Comparison of ENCODE assay signal across 11 cellular contexts in genomic region chr2:27117995-27118524, GRCh38. TPM values are rescaled to one million over a fixed set of nuclear protein-coding genes. Genes with fewer than 3 reads are reported as not detected.
DNase-seq lines count a peak whose midpoint lies in the region; ATAC-seq, FAIRE-seq and TF ChIP-seq lines count a peak whose summit lies in the region.
"Had no signal": no experiment of that assay in that cellular context is flagged by ENCODE, and none has a peak within 500 bp of the region (broad histone marks: within the 10 kb centered on the region; RNA-seq: fewer than 3 reads in every experiment).

No MANE protein-coding gene starts in this region.

- ATAC-seq in psoas muscle (peak in 1 of 4 donors; percentile 8), GM19395 (IDR thresholded peaks at IDR 0.05; ENCODE audit: unreplicated experiment) (no peak), HG03378 (IDR thresholded peaks at IDR 0.05; ENCODE audit: unreplicated experiment) (no peak)

- H3K36me3 ChIP-seq in OCI-LY1 (ENCODE audit: insufficient read depth, low read length) (no peaks in the 10 kb centered on the region), esophagus (ENCODE audit: control insufficient read depth in 2 of 2, insufficient read depth in 2 of 2, low read length in 1 of 2) (no peaks in the 10 kb centered on the region), psoas muscle (ENCODE audit: insufficient read depth in 1 of 2, low read depth in 1 of 2) (no peaks in the 10 kb centered on the region)

- DNase-seq in Calu3 (no peak), psoas muscle (peak in 1 of 2 donors; percentile 32), urothelium cell line (ENCODE audit: low spot score) (no peak), GM13976 (ENCODE audit: low spot score) (no peak)
- DNase-seq: activated gamma-delta T cell had no signal

- H3K27ac ChIP-seq in OCI-LY1 (ENCODE audit: low read depth, low read length, poor library complexity, severe bottlenecking): no peak overlapping the region
- no peak overlapping the region for H3K27ac ChIP-seq in esophagus (ENCODE audit: low read depth in 2 of 2, low read length in 1 of 2)
- no peak overlapping the region for H3K27ac ChIP-seq in psoas muscle

- no peaks in the 10 kb centered on the region for H3K79me2 ChIP-seq in OCI-LY1 (ENCODE audit: insufficient read depth, low read length)

- H3K9me3 Mint-ChIP-seq in Calu3 (ENCODE audit: low read depth, unreplicated experiment): no peaks in the 10 kb centered on the region

- H3K4me3 ChIP-seq in OCI-LY1 (ENCODE audit: low read depth, low read length, poor library complexity, severe bottlenecking): peak overlapping the region; percentile 65
- H3K4me3 ChIP-seq in esophagus (ENCODE audit: low read depth in 1 of 2, low read length in 2 of 2): peak overlapping the region; percentile 44 to 56
- H3K4me3 ChIP-seq in psoas muscle: peak overlapping the region; percentile 67

- H3K36me3 Mint-ChIP-seq in Calu3 (ENCODE audit: insufficient read depth, unreplicated experiment): peaks cover 12% of the 10 kb centered on the region

- peak overlapping the region; percentile 47; the same call in 1 of the 2 replicates for H3K9ac ChIP-seq in OCI-LY1 (ENCODE audit: low read length)

- BruUV-seq in Calu3 (replicated peaks; lab: Mats Ljungman, UMichigan): no TSS peak

- no peaks in the 10 kb centered on the region for H3K9me2 ChIP-seq in OCI-LY1 (ENCODE audit: low read depth, low read length)

- H3K4me1 ChIP-seq in OCI-LY1 (ENCODE audit: insufficient read depth, low read length, severe bottlenecking) (peaks cover 15% of the 10 kb centered on the region), esophagus (ENCODE audit: control insufficient read depth in 2 of 2, insufficient read depth in 2 of 2, low read length in 1 of 2) (peaks cover 7% of the 10 kb centered on the region in 2 donors), psoas muscle (peaks cover under 1% of the 10 kb centered on the region)

- H4K20me1 ChIP-seq in OCI-LY1 (ENCODE audit: insufficient read depth, low read length): no peaks in the 10 kb centered on the region

- no peak overlapping the region for H3K27ac Mint-ChIP-seq in Calu3 (ENCODE audit: unreplicated experiment)

- TF ChIP-seq CTCF in Calu3 (IDR thresholded peaks at IDR 0.05; ENCODE audit: unreplicated experiment) (no peak), OCI-LY1 (IDR thresholded peaks at IDR 0.05; ENCODE audit: low read length) (no peak), psoas muscle (IDR thresholded peaks at IDR 0.05) (no peak), GM13976 (IDR thresholded peaks at IDR 0.05; ENCODE audit: borderline replicate concordance, control extremely low read depth, extremely low read depth, insufficient read depth, missing control alignments) (no peak)

- 26% methylated on average over 14 of the region's 14 CpGs for WGBS in esophagus, 2 donors
- 28 to 37% (median 32%) methylated on average over 11 to 14 of the region's 14 CpGs for WGBS in psoas muscle, 3 donors

- no peaks in the 10 kb centered on the region for H3F3A ChIP-seq in OCI-LY1 (ENCODE audit: insufficient read depth, low read length)

- peak overlapping the region; percentile 73 for H3K4me3 Mint-ChIP-seq in Calu3 (ENCODE audit: low read depth, unreplicated experiment)

- CTCF ChIA-PET in Calu3 (lab: Charles Lee): no interaction called here

- no peaks in the 10 kb centered on the region for H3K27me3 ChIP-seq in OCI-LY1 (ENCODE audit: insufficient read depth, low read length)
- H3K27me3 ChIP-seq in esophagus (ENCODE audit: control insufficient read depth in 1 of 2, insufficient read depth in 2 of 2, low read length in 2 of 2): no peaks in the 10 kb centered on the region
- peaks cover 0 to 9% (median 0%) of the 10 kb centered on the region in 3 donors for H3K27me3 ChIP-seq in psoas muscle (ENCODE audit: insufficient read depth in 3 of 3, low read length in 2 of 3)

- H2AFZ ChIP-seq in OCI-LY1 (ENCODE audit: low read length): no peak overlapping the region

- peak overlapping the region; percentile 74 for H3K4me2 ChIP-seq in OCI-LY1 (ENCODE audit: low read length)

- in situ Hi-C loops in GM13976 (cut with MboI; ENCODE audit: low sequenced_read_pairs, unreplicated experiment): no loop called here

- intact Hi-C loops in Calu3 (cut with micrococcal nuclease; ENCODE audit: unreplicated experiment) (no loop called here), psoas muscle (cut with DNase I) (no loop called here)

- FAIRE-seq in urothelium cell line (lab: Jason Lieb, UNC): no peak
- FAIRE-seq: GM18507 had no signal

- H3K4me1 Mint-ChIP-seq in Calu3 (ENCODE audit: low read depth, unreplicated experiment): no peaks in the 10 kb centered on the region

- H3K9me3 ChIP-seq in OCI-LY1 (ENCODE audit: low read length) (no peaks in the 10 kb centered on the region), esophagus (ENCODE audit: control insufficient read depth in 2 of 2, insufficient read depth in 1 of 2, low read depth in 1 of 2, low read length in 1 of 2) (no peaks in the 10 kb centered on the region), psoas muscle (no peaks in the 10 kb centered on the region)

- peaks cover 45% of the 10 kb centered on the region for H3K27me3 Mint-ChIP-seq in Calu3 (ENCODE audit: unreplicated experiment)

RNA-seq across cellular contexts. Expression of gene CGREF1, which starts 0.9 kb away (rescaled TPM):
- total RNA-seq in Calu3 (2022) (3.7 and 9.3 TPM in 2 replicates), psoas muscle (10 to 100 TPM in 1 of 4 donors, 1 to 10 TPM in 3; 4.1 to 15.8 (median 6.1) TPM)
- polyA plus RNA-seq in esophagus (1 to 10 TPM; 2.4 to 3.4 TPM), psoas muscle (1 to 10 TPM; 2.8 to 7.9 (median 6.6) TPM)

RNA-seq across cellular contexts. Expression of gene ABHD1, which starts 5.6 kb away (rescaled TPM):
- total RNA-seq in Calu3 (2022) (0.56 and 0.64 TPM in 2 replicates), psoas muscle (1 to 10 TPM; 1.4 to 4.5 (median 3.7) TPM)
- polyA plus RNA-seq in esophagus (under 1 TPM; 0.08 to 0.31 TPM), psoas muscle (1 to 10 TPM; 1.9 to 4.1 (median 3.9) TPM)

RNA-seq across cellular contexts. Expression of gene PREB, which starts 16.4 kb away (rescaled TPM):
- 54.0 and 60.1 TPM in 2 replicates for total RNA-seq in Calu3 (2022)
- 10 to 100 TPM; 24.1 to 29.7 TPM for polyA plus RNA-seq in esophagus
- total RNA-seq in psoas muscle: 100 to 1,000 TPM in 2 of 4 donors, 10 to 100 TPM in 2; 57.4 to 206 (median 111) TPM
- polyA plus RNA-seq in psoas muscle: 100 to 1,000 TPM in 2 of 3 donors, 10 to 100 TPM in 1; 96.1 to 138 (median 125) TPM

RNA-seq across cellular contexts. Expression of gene PRR30, which starts 21.1 kb away (rescaled TPM):
- total RNA-seq in Calu3 (2022): not detected in 2 replicates
- polyA plus RNA-seq in esophagus: not detected
- total RNA-seq in psoas muscle: not detected
- not detected for polyA plus RNA-seq in psoas muscle
- total RNA-seq: lung had no signal
- polyA plus RNA-seq: lung had no signal

RNA-seq across cellular contexts. Expression of gene TCF23, which starts 30.7 kb away (rescaled TPM):
- total RNA-seq in Calu3 (2022): not detected in 2 replicates
- under 1 TPM in 1 of 2 donors, not detected in 1; 0.02 TPM for polyA plus RNA-seq in esophagus
- total RNA-seq in psoas muscle: under 1 TPM in 2 of 4 donors, not detected in 2; 0.20 to 0.63 TPM
- under 1 TPM in 2 of 3 donors, not detected in 1; 0.05 to 0.06 TPM for polyA plus RNA-seq in psoas muscle
